ENCODE assay signal across 8 cellular contexts in the genomic region with DNA sequence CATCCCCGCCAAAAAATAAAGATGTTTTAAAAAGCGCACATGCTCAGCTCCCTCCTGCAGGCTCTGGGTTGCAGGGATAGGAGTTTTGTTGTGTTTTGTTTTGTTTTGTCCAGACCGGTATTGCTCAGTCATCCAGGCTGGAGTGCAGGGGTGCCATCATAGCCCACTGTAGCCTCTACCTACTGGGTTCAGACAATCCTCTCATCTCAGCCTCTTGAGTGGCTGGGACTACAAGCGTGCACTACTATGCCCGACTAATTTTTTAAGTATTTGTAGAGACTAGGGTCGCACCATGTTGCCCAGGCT. TPM values are rescaled to one million over a fixed set of nuclear protein-coding genes. Genes with fewer than 3 reads are reported as not detected.
DNase-seq lines count a peak whose midpoint lies in the region; ATAC-seq and TF ChIP-seq lines count a peak whose summit lies in the region.

No MANE protein-coding gene starts in this region.

- no peaks in the 10 kb centered on the region for H3K27me3 ChIP-seq in esophagus (ENCODE audit: control insufficient read depth in 1 of 2, insufficient read depth in 2 of 2, low read length in 2 of 2)
- no peaks in the 10 kb centered on the region for H3K27me3 ChIP-seq in rectal smooth muscle tissue (ENCODE audit: control insufficient read depth, insufficient read depth, low read length)

- no peaks in the 10 kb centered on the region for H4K20me1 ChIP-seq in OCI-LY7 (ENCODE audit: insufficient read depth, low read length)

- CTCF ChIA-PET in OCI-LY7 (lab: Charles Lee; ENCODE audit: unreplicated experiment): no interaction called here

- peak overlapping the region; percentile 72 for H3K4me2 ChIP-seq in OCI-LY7 (ENCODE audit: low read length)

- H3K9me2 ChIP-seq in OCI-LY7 (ENCODE audit: insufficient read depth, low read length): no peaks in the 10 kb centered on the region

- no TSS peak for BruUV-seq in OCI-LY7 (replicated peaks; lab: Mats Ljungman, UMichigan)

- peak overlapping the region; percentile 76 for H2AFZ ChIP-seq in OCI-LY7 (ENCODE audit: low read length)

- POLR2A ChIA-PET in OCI-LY7 (lab: Charles Lee): interaction anchor here (1.1 kb wide), 1 partner anchor 96 kb away, joined by 3 read pairs; no protein-coding TSS in a partner anchor

- H3K4me1 ChIP-seq in OCI-LY7 (ENCODE audit: insufficient read depth, low read length, poor library complexity, severe bottlenecking) (peaks cover 11% of the 10 kb centered on the region), esophagus (ENCODE audit: control insufficient read depth in 2 of 2, insufficient read depth in 2 of 2, low read length in 1 of 2) (peaks cover 6 to 8% of the 10 kb centered on the region in 2 donors), rectal smooth muscle tissue (ENCODE audit: control insufficient read depth, insufficient read depth, low read length) (no peaks in the 10 kb centered on the region)

- ATAC-seq in GM19035 (IDR thresholded peaks at IDR 0.05; ENCODE audit: unreplicated experiment): peak; percentile 1

- H3K27ac ChIP-seq in OCI-LY7 (ENCODE audit: low read depth, low read length, poor library complexity, severe bottlenecking) (peak overlapping the region; percentile 68), esophagus (ENCODE audit: low read depth in 2 of 2, low read length in 1 of 2) (peak overlapping the region; percentile 94 to 95), rectal smooth muscle tissue (ENCODE audit: low read depth, low read length) (no peak overlapping the region)

- TF ChIP-seq CTCF in OCI-LY7 (conservative IDR thresholded peaks at IDR 0.05; ENCODE audit: low read length): no peak; the same call in 1 of the 2 replicates

- H3K9me3 ChIP-seq in OCI-LY7 (ENCODE audit: low read length) (peaks cover 9% of the 10 kb centered on the region; the same call in 1 of the 2 replicates), esophagus (ENCODE audit: control insufficient read depth in 2 of 2, insufficient read depth in 1 of 2, low read depth in 1 of 2, low read length in 1 of 2) (no peaks in the 10 kb centered on the region)

- H3K4me3 ChIP-seq in OCI-LY7 (ENCODE audit: low read depth, low read length, poor library complexity, severe bottlenecking): peak overlapping the region; percentile 87
- H3K4me3 ChIP-seq in esophagus (ENCODE audit: low read depth in 1 of 2, low read length in 2 of 2): peak overlapping the region; percentile 66 to 96
- H3K4me3 ChIP-seq in rectal smooth muscle tissue (ENCODE audit: low read length): peak overlapping the region; percentile 93

- peaks cover 8% of the 10 kb centered on the region; the same call in 1 of the 2 replicates for H3K79me2 ChIP-seq in OCI-LY7 (ENCODE audit: insufficient read depth, low read depth, low read length)

- no peak overlapping the region for H3K9ac ChIP-seq in rectal smooth muscle tissue (ENCODE audit: low read length)

- H3K36me3 ChIP-seq in OCI-LY7 (ENCODE audit: insufficient read depth, low read length): no peaks in the 10 kb centered on the region
- no peaks in the 10 kb centered on the region for H3K36me3 ChIP-seq in esophagus (ENCODE audit: control insufficient read depth in 2 of 2, insufficient read depth in 2 of 2, low read length in 1 of 2)
- no peaks in the 10 kb centered on the region for H3K36me3 ChIP-seq in rectal smooth muscle tissue (ENCODE audit: control insufficient read depth, insufficient read depth, low read length)

- intact Hi-C loops in OCI-LY7 (cut with micrococcal nuclease; ENCODE audit: unreplicated experiment): no loop called here

- DNase-seq in OCI-LY7 (ENCODE audit: low spot score): no peak
- DNase-seq in HT-29 (ENCODE audit: low spot score): no peak
- DNase-seq in 8988T: no peak
- DNase-seq in ecto neural progenitor cell (ENCODE audit: low spot score): no peak
- DNase-seq in AG08395 (ENCODE audit: low spot score): no peak

- 17 to 24% methylated on average over 6 of the region's 6 CpGs for WGBS in esophagus, 2 donors

RNA-seq across cellular contexts. Expression of a gene that starts 0.7 kb away (rescaled TPM):
- 47.6 and 70.2 TPM in 2 replicates for total RNA-seq in OCI-LY7 (2014; rRNA removed; shearing (Covaris generic))
- 40.2 and 50.7 TPM in 2 replicates for total RNA-seq in OCI-LY7 (2022)
- polyA plus RNA-seq in esophagus: 1 to 10 TPM; 6.4 to 9.1 TPM
- 20.4 and 27.3 TPM in 2 replicates for total RNA-seq in HT-29 (2014; rRNA removed; shearing (Covaris generic))
